In genomic region chr2:173898178-173898668, GRCh38 we compare ENCODE assay signal across 9 cellular contexts.
DNase-seq lines count a peak whose midpoint lies in the region; ATAC-seq and TF ChIP-seq lines count a peak whose summit lies in the region.
"Had no signal": no experiment of that assay in that cellular context is flagged by ENCODE, and none has a peak within 500 bp of the region (broad histone marks: within the 10 kb centered on the region; RNA-seq: fewer than 3 reads in every experiment).

No MANE protein-coding gene starts in this region.

- H3K4me1 ChIP-seq in DOHH2 (ENCODE audit: control insufficient read depth, low read length) (peaks cover 21% of the 10 kb centered on the region), A673 (ENCODE audit: insufficient read depth, low read length, poor library complexity, severe bottlenecking) (no peaks in the 10 kb centered on the region)

- H3K79me2 ChIP-seq in DOHH2 (ENCODE audit: control insufficient read depth, low read length) (no peaks in the 10 kb centered on the region), SU-DHL-6 (ENCODE audit: insufficient read depth, low read length) (no peaks in the 10 kb centered on the region)

- no TSS peak for BruUV-seq in A673 (replicated peaks; lab: Mats Ljungman, UMichigan)

- H3K27ac ChIP-seq in DOHH2 (ENCODE audit: low read depth, low read length) (no peak overlapping the region), SU-DHL-6 (ENCODE audit: low read depth, low read length) (peak overlapping the region; percentile 20; the same call in 1 of the 2 replicates), A673 (ENCODE audit: low read depth, low read length, poor library complexity, severe bottlenecking) (no peak overlapping the region)

- H3K27me3 ChIP-seq in DOHH2 (ENCODE audit: control insufficient read depth, low read length): no peaks in the 10 kb centered on the region
- no peaks in the 10 kb centered on the region for H3K27me3 ChIP-seq in SU-DHL-6 (ENCODE audit: low read length)
- no peaks in the 10 kb centered on the region for H3K27me3 ChIP-seq in A673 (replicated peaks; ENCODE audit: insufficient read depth, low read depth, low read length, poor library complexity)

- H2AFZ ChIP-seq in SU-DHL-6 (ENCODE audit: low read depth, low read length, severe bottlenecking): no peak overlapping the region

- POLR2A ChIA-PET in A673 (lab: Charles Lee; ENCODE audit: low non-redundant PET): no interaction called here

- H3K9me2 ChIP-seq in DOHH2 (replicated peaks; ENCODE audit: control insufficient read depth, low read length) (no peaks in the 10 kb centered on the region), SU-DHL-6 (replicated peaks; ENCODE audit: insufficient read depth, low read length) (no peaks in the 10 kb centered on the region)

- TF ChIP-seq CTCF in DOHH2 (IDR thresholded peaks at IDR 0.05; ENCODE audit: low read depth, low read length, poor library complexity, severe bottlenecking): no peak
- no peak for TF ChIP-seq CTCF in SU-DHL-6 (IDR thresholded peaks at IDR 0.05; ENCODE audit: insufficient read depth, low read length, poor library complexity, severe bottlenecking)
- no peak for TF ChIP-seq CTCF in A673 (conservative IDR thresholded peaks at IDR 0.05; ENCODE audit: low read depth, low read length)

- H3F3A ChIP-seq in DOHH2 (ENCODE audit: control insufficient read depth, insufficient read depth): peaks cover 9% of the 10 kb centered on the region
- peaks cover 12% of the 10 kb centered on the region; the same call in 1 of the 2 replicates for H3F3A ChIP-seq in SU-DHL-6 (ENCODE audit: insufficient read depth)

- H3K4me3 ChIP-seq in DOHH2 (ENCODE audit: low read length) (no peak overlapping the region), SU-DHL-6 (ENCODE audit: insufficient read depth, low read length, poor library complexity, severe bottlenecking) (no peak overlapping the region), A673 (ENCODE audit: low read depth, low read length, poor library complexity, severe bottlenecking) (no peak overlapping the region)

- H4K20me1 ChIP-seq in DOHH2 (ENCODE audit: control insufficient read depth, insufficient read depth, low read depth, low read length): no peaks in the 10 kb centered on the region
- no peaks in the 10 kb centered on the region for H4K20me1 ChIP-seq in SU-DHL-6 (ENCODE audit: low read depth, low read length)

- intact Hi-C loops in A673 (cut with micrococcal nuclease; ENCODE audit: unreplicated experiment): loop anchor here (10.0 kb wide), 1 partner anchor 447 kb away; no protein-coding TSS in a partner anchor

- no peaks in the 10 kb centered on the region for H3K9me3 ChIP-seq in DOHH2 (ENCODE audit: control insufficient read depth, insufficient read depth, low read length)
- H3K9me3 ChIP-seq in SU-DHL-6 (ENCODE audit: insufficient read depth, low read length): no peaks in the 10 kb centered on the region
- H3K9me3 ChIP-seq in A673 (ENCODE audit: low read depth, low read length, poor library complexity, severe bottlenecking): no peaks in the 10 kb centered on the region

- H3K4me2 ChIP-seq in DOHH2 (ENCODE audit: low read length) (0 out of 2 replicates have a peak overlapping the region, but pooled peaks have one; percentile 5), SU-DHL-6 (ENCODE audit: low read depth, low read length, poor library complexity, severe bottlenecking) (no peak overlapping the region)

- ATAC-seq in GM19372 (IDR thresholded peaks at IDR 0.05; ENCODE audit: low read depth, unreplicated experiment): peak; percentile 92
- peak; percentile 80 for ATAC-seq in HG03097 (IDR thresholded peaks at IDR 0.05; ENCODE audit: low FRiP score, unreplicated experiment)

- no peak overlapping the region for H3K9ac ChIP-seq in SU-DHL-6 (ENCODE audit: low read length)

- CTCF ChIA-PET in A673 (lab: Charles Lee): no interaction called here

- DNase-seq in activated T-cell treated with anti-CD3 and anti-CD28 coated beads, Interleukin-2, amount 50 U/mL, for 48 hours: no peak
- DNase-seq in COLO829 (ENCODE audit: low spot score) (no peak), A673 (ENCODE audit: low spot score) (no peak)
- no peak for DNase-seq in stimulated activated CD4-positive, alpha-beta T cell treated with anti-CD3 and anti-CD28 coated beads, Interleukin-1b, Interleukin-23, amount 100 ng/mL, for 48 hours
- DNase-seq: NCI-H1694 treated with DMSO at 0.1 percent for 48 hours had no signal

- no peaks in the 10 kb centered on the region for H3K36me3 ChIP-seq in DOHH2 (ENCODE audit: control insufficient read depth, low read length)
- H3K36me3 ChIP-seq in SU-DHL-6 (ENCODE audit: low read length): no peaks in the 10 kb centered on the region
- no peaks in the 10 kb centered on the region for H3K36me3 ChIP-seq in A673 (ENCODE audit: insufficient read depth, low read length, poor library complexity, severe bottlenecking)
